Comparison of ENCODE assay signal across 22 cellular contexts in genomic region chr5:10648806-10649517, GRCh38.
DNase-seq lines count a peak whose midpoint lies in the region; ATAC-seq, FAIRE-seq and TF ChIP-seq lines count a peak whose summit lies in the region.
"Had no signal": no experiment of that assay in that cellular context is flagged by ENCODE, and none has a peak within 500 bp of the region (broad histone marks: within the 10 kb centered on the region; RNA-seq: fewer than 3 reads in every experiment).

No MANE protein-coding gene starts in this region.

- peak overlapping the region; percentile 25; the same call in 1 of the 2 replicates for H3K4me3 Mint-ChIP-seq in WTC11
- H3K4me3 Mint-ChIP-seq: CD4-positive, CD25-positive, alpha-beta regulatory T cell had no signal

- POLR2A ChIA-PET in WTC11 (lab: Charles Lee), result no interaction called here

- H3K4me3 ChIP-seq in neuronal stem cell (ENCODE audit: low read length in 2 of 2) (no peak overlapping the region), aorta (ENCODE audit: low read length in 2 of 2) (no peak overlapping the region)
- H3K4me3 ChIP-seq: GM12878, SJSA1 had no signal

- peak overlapping the region; percentile 25 for H3K23ac ChIP-seq in neuronal stem cell (ENCODE audit: low read depth, low read length, poor library complexity)

- intact Hi-C loops in aorta (cut with DNase I), result no loop called here

- H3K4me1 ChIP-seq in neuronal stem cell (ENCODE audit: control insufficient read depth in 2 of 2, insufficient read depth in 1 of 2, low read depth in 1 of 2, low read length in 2 of 2), result peaks cover 0 to 3% of the 10 kb centered on the region in 2 donors
- H3K4me1 ChIP-seq in aorta (ENCODE audit: control insufficient read depth in 1 of 2, insufficient read depth in 2 of 2, low read length in 2 of 2), result no peaks in the 10 kb centered on the region
- H3K4me1 ChIP-seq: Caco-2, SJSA1 had no signal

- H3K36me3 ChIP-seq in neuronal stem cell (replicated peaks in 1 of 2; ENCODE audit: control insufficient read depth in 2 of 2, insufficient read depth in 2 of 2, low read length in 2 of 2) (no peaks in the 10 kb centered on the region), aorta (ENCODE audit: control insufficient read depth in 1 of 2, insufficient read depth in 2 of 2, low read length in 1 of 2) (no peaks in the 10 kb centered on the region)

- peak; percentile 33; the same call in 1 of the 2 replicates for ATAC-seq in WTC11
- peak; percentile 24 for ATAC-seq in aorta (ENCODE audit: low FRiP score)
- ATAC-seq in GM21737 (IDR thresholded peaks at IDR 0.05; ENCODE audit: unreplicated experiment), result no peak
- ATAC-seq in HG02840 (IDR thresholded peaks at IDR 0.05; ENCODE audit: low FRiP score, unreplicated experiment), result no peak
- ATAC-seq: GM12878, Panc1 had no signal

- H3K27me3 Mint-ChIP-seq in WTC11 (ENCODE audit: low read depth), result no peaks in the 10 kb centered on the region
- H3K27me3 Mint-ChIP-seq: CD4-positive, CD25-positive, alpha-beta regulatory T cell had no signal

- no peak overlapping the region for H3K18ac ChIP-seq in neuronal stem cell (ENCODE audit: low read length)

- TF ChIP-seq CTCF in WTC11 (IDR thresholded peaks at IDR 0.05), result no peak

- H4K91ac ChIP-seq in neuronal stem cell (ENCODE audit: low read depth, low read length, poor library complexity), result no peak overlapping the region

- no peak overlapping the region for H3K27ac Mint-ChIP-seq in WTC11

- DNase-seq in GM12891 (ENCODE audit: insufficient read length, low spot score), result no peak
- DNase-seq in WTC11 (ENCODE audit: low spot score), result no peak
- no peak for DNase-seq in neuronal stem cell (ENCODE audit: low spot score)
- no peak for DNase-seq in aorta
- DNase-seq in anterior cingulate cortex (lab: John Stamatoyannopoulos, UW), result no peak
- DNase-seq: ACHN; CD4-positive, CD25-positive, alpha-beta regulatory T cell; DMS153; GOT3; NCI-H1048; NCI-H1436 treated with DMSO at 0.1 percent for 48 hours; NCI-H2029 treated with DMSO at 0.1 percent for 48 hours; NCI-H2171 treated with DMSO at 0.1 percent for 48 hours; NCI-H446 treated with DMSO at 0.1 percent for 48 hours; NCI-H69 had no signal

- H3K9me3 ChIP-seq in neuronal stem cell (replicated peaks in 1 of 2; ENCODE audit: control insufficient read depth in 2 of 2, insufficient read depth in 1 of 2, low read depth in 1 of 2, low read length in 2 of 2), result peaks cover 0 to 1% of the 10 kb centered on the region in 2 donors
- no peaks in the 10 kb centered on the region for H3K9me3 ChIP-seq in aorta (ENCODE audit: control insufficient read depth, low read length)
- H3K9me3 ChIP-seq: Caco-2, SJSA1 had no signal

- no peaks in the 10 kb centered on the region for H3K4me1 Mint-ChIP-seq in WTC11

- H2AK5ac ChIP-seq in neuronal stem cell (ENCODE audit: low read depth, low read length), result peak overlapping the region; percentile 22

- no peak for TF ChIP-seq POLR2A in GM12891 (IDR thresholded peaks at IDR 0.05; ENCODE audit: low read depth, low read length)

- H3K27me3 ChIP-seq in neuronal stem cell (ENCODE audit: control insufficient read depth in 3 of 3, insufficient read depth in 3 of 3, low read depth in 1 of 3, low read length in 3 of 3), result no peaks in the 10 kb centered on the region
- H3K27me3 ChIP-seq in aorta (ENCODE audit: control insufficient read depth in 1 of 2, insufficient read depth in 2 of 2, low read length in 1 of 2), result no peaks in the 10 kb centered on the region
- H3K27me3 ChIP-seq: SJSA1 had no signal

- no peak overlapping the region for H3K4ac ChIP-seq in neuronal stem cell (ENCODE audit: low read length)

- FAIRE-seq in GM12891 (lab: Jason Lieb, UNC), result no peak
- FAIRE-seq: GM12878 had no signal

- no peak overlapping the region for H2BK5ac ChIP-seq in neuronal stem cell (ENCODE audit: low read length)

- H3K79me1 ChIP-seq in neuronal stem cell (ENCODE audit: low read depth, low read length), result peaks cover 2% of the 10 kb centered on the region

- no peaks in the 10 kb centered on the region for H3K36me3 Mint-ChIP-seq in WTC11

- H3K14ac ChIP-seq in neuronal stem cell (ENCODE audit: low read length), result no peak overlapping the region

- no peak overlapping the region for H2BK12ac ChIP-seq in neuronal stem cell (ENCODE audit: low read length)

- H2BK15ac ChIP-seq in neuronal stem cell (ENCODE audit: low read length), result no peak overlapping the region

- CTCF ChIA-PET in WTC11 (lab: Charles Lee), result no interaction called here

- no peaks in the 10 kb centered on the region for H3K9me3 Mint-ChIP-seq in WTC11
- H3K9me3 Mint-ChIP-seq: CD4-positive, CD25-positive, alpha-beta regulatory T cell had no signal

- no peak overlapping the region for H2BK120ac ChIP-seq in neuronal stem cell (ENCODE audit: low read depth, low read length)

- H3K4me2 ChIP-seq in neuronal stem cell (ENCODE audit: insufficient read depth, low read length, poor library complexity, severe bottlenecking), result no peak overlapping the region
- H3K4me2 ChIP-seq: KMS-11 had no signal

- no peak overlapping the region for H2AFZ ChIP-seq in neuronal stem cell (ENCODE audit: low read length)

- H3K27ac ChIP-seq in neuronal stem cell (replicated peaks; ENCODE audit: low read length), result no peak overlapping the region
- no peak overlapping the region for H3K27ac ChIP-seq in aorta (ENCODE audit: low read depth in 1 of 2, low read length in 2 of 2)
- H3K27ac ChIP-seq: KMS-11, SJSA1 had no signal

- WGBS in neuronal stem cell (ENCODE audit: extremely low coverage in 2 of 2, insufficient read length in 2 of 2, insufficient replicate concordance in 1 of 2), 2 donors, result no CpG with 5 or more reads among the region's 46 CpGs
- WGBS in aorta, 2 donors, result 79 to 81% methylated on average over 46 of the region's 46 CpGs

- no peak overlapping the region for H3K9ac ChIP-seq in neuronal stem cell (ENCODE audit: low read depth, low read length, poor library complexity)
- H3K9ac ChIP-seq: KMS-11 had no signal

- no peak overlapping the region for H4K8ac ChIP-seq in neuronal stem cell (ENCODE audit: low read depth, low read length)

TF ChIP-seq in GM12891, 5 proteins besides CTCF, POLR2A, EP300 and RAD21:
- TF ChIP-seq SPI1 (IDR thresholded peaks at IDR 0.05; ENCODE audit: low read depth, low read length) (no peak), TAF1 (IDR thresholded peaks at IDR 0.05; ENCODE audit: low read depth, low read length) (no peak), POU2F2 (IDR thresholded peaks at IDR 0.05; ENCODE audit: low read depth, low read length) (no peak), PAX5 (IDR thresholded peaks at IDR 0.05; ENCODE audit: insufficient read depth, low read length, severe bottlenecking) (no peak), POLR2AphosphoS5 (IDR thresholded peaks at IDR 0.05; ENCODE audit: low read depth, low read length) (peak; percentile 39; the same call in 1 of the 2 replicates)

TF ChIP-seq in WTC11, 78 proteins besides CTCF, POLR2A, EP300 and RAD21 (continues in another document):
- TF ChIP-seq EMX1 (CRISPR knock-in tag; IDR thresholded peaks at IDR 0.05), result no peak
- TF ChIP-seq, protein P1, sequence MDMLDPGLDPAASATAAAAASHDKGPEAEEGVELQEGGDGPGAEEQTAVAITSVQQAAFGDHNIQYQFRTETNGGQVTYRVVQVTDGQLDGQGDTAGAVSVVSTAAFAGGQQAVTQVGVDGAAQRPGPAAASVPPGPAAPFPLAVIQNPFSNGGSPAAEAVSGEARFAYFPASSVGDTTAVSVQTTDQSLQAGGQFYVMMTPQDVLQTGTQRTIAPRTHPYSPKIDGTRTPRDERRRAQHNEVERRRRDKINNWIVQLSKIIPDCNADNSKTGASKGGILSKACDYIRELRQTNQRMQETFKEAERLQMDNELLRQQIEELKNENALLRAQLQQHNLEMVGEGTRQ (CRISPR knock-in tag; IDR thresholded peaks at IDR 0.05), result no peak
- TF ChIP-seq ATF1 (CRISPR knock-in tag; IDR thresholded peaks at IDR 0.05), result no peak
- no peak for TF ChIP-seq E2F5 (CRISPR knock-in tag; IDR thresholded peaks at IDR 0.05)
- no peak for TF ChIP-seq HMGA2 (CRISPR knock-in tag; IDR thresholded peaks at IDR 0.05)
- no peak for TF ChIP-seq ZNF263 (CRISPR knock-in tag; IDR thresholded peaks at IDR 0.05; ENCODE audit: low read depth)
- TF ChIP-seq ZNF138 (CRISPR knock-in tag; conservative IDR thresholded peaks at IDR 0.05), result no peak
- no peak for TF ChIP-seq ZNF532 (CRISPR knock-in tag; IDR thresholded peaks at IDR 0.05; ENCODE audit: borderline replicate concordance)

Comparison
In these comparisons a context has a peak if more than half of its experiments do, and no peak if none do; other contexts are left out.
1. ATAC-seq: peak in WTC11 (single experiment) and aorta (single experiment); none in GM21737 (single experiment) and HG02840 (single experiment).